Comparison of ENCODE assay signal across 1 cellular context in genomic region chr6:68873236-68873635, GRCh38.
TF ChIP-seq lines count a peak whose summit lies in the region.

No MANE protein-coding gene starts in this region.

TF ChIP-seq in SK-N-SH, 30 proteins besides CTCF, POLR2A, EP300 and RAD21 (continued from another document):
- TF ChIP-seq EZH2phosphoT487 (IDR thresholded peaks at IDR 0.05; ENCODE audit: borderline replicate concordance, low read depth) (no peak), MEF2A (IDR thresholded peaks at IDR 0.05; ENCODE audit: borderline replicate concordance, low read depth) (no peak), GABPA (IDR thresholded peaks at IDR 0.05; ENCODE audit: low read depth) (no peak), FOXJ3 (CRISPR knock-in tag; IDR thresholded peaks at IDR 0.05) (peak; percentile 80), TCF12 (IDR thresholded peaks at IDR 0.05) (peak; percentile 42), TAF1 (IDR thresholded peaks at IDR 0.05; ENCODE audit: borderline replicate concordance, low read depth, low read length) (no peak), REST (IDR thresholded peaks at IDR 0.05; ENCODE audit: low read depth, low read length) (no peak), USF1 (IDR thresholded peaks at IDR 0.05; ENCODE audit: borderline replicate concordance, low read depth) (no peak), TEAD4 (IDR thresholded peaks at IDR 0.05; ENCODE audit: borderline replicate concordance, insufficient read depth) (0 out of 2 replicates have a peak, but pooled peaks have one; percentile 61), IRF3 (IDR thresholded peaks at IDR 0.05; ENCODE audit: low read depth, low read length) (no peak), CHD2 (IDR thresholded peaks at IDR 0.05; ENCODE audit: low read length, partially characterized antibody) (peak; percentile 71), SIN3A (IDR thresholded peaks at IDR 0.05; ENCODE audit: borderline replicate concordance, low read depth, low read length) (no peak), PBX3 (IDR thresholded peaks at IDR 0.05) (no peak), POLR2AphosphoS5 (IDR thresholded peaks at IDR 0.05; ENCODE audit: low read depth, low read length) (no peak), FOXM1 (IDR thresholded peaks at IDR 0.05; ENCODE audit: low read depth) (no peak)
TF ChIP-seq in SK-N-SH: peak in this region for 7.
